ENCODE assay signal across 20 cellular contexts in the genomic region with DNA sequence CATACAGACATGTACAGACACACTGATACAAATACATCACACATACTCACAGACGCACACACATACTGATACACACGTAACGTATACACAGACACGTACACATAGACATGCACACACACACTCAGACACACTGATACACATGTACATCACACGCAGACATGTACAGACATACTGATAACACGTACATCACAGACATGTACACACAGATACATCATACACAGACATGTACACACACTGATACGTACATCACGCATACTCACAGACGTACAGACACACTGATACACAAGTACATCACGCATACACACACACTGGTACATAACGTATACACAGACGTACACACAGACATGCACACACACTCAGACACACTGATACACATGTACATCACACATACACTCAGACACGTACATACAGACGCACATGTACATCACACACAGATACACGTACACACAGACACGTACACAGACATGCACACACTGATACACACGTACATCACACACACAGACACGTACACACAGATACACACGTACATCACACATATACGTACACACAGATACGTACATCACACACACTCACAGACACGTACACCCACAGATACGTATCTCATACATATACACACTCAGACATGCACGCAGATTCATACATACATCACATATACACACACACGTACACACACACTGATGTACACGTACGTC.
"Had no signal": no experiment of that assay in that cellular context is flagged by ENCODE, and none has a peak within 500 bp of the region (broad histone marks: within the 10 kb centered on the region; RNA-seq: fewer than 3 reads in every experiment).

No MANE protein-coding gene starts in this region.

- H3K27me3 ChIP-seq: colonic mucosa, esophagus muscularis mucosa, tibial nerve, uterus had no signal

- ATAC-seq: activated T-helper 17 cell treated with anti-CD3 and anti-CD28 coated beads, Interleukin-2, amount 50 U/mL, for 72 hours; left cardiac atrium had no signal

- H3K36me3 ChIP-seq: colonic mucosa, uterus had no signal

- H3K4me1 ChIP-seq: uterus had no signal

- H3K4me3 ChIP-seq: colonic mucosa, esophagus muscularis mucosa, lung, tibial nerve, uterus had no signal

- H3K27ac ChIP-seq: colonic mucosa, esophagus muscularis mucosa, tibial nerve, uterus had no signal

- DNase-seq: activated B cell treated with CpG ODN at 0.5 μM for 24 hours; activated CD4-positive, alpha-beta memory T cell treated with anti-CD3 and anti-CD28 coated beads for 36 hours; activated CD4-positive, alpha-beta T cell treated with anti-CD3 and anti-CD28 coated beads for 4 hours; activated naive CD4-positive, alpha-beta T cell treated with Interleukin-2 at 50 U/mL for 16 hours; activated naive CD8-positive, alpha-beta T cell treated with anti-CD3 and anti-CD28 coated beads, Interleukin-2, amount 10 ng/mL, durations not matched to agents 7 days and 5 days; activated T-cell treated with anti-CD3 and anti-CD28 coated beads for 4 hours; central memory CD4-positive, alpha-beta T cell; colonic mucosa; effector CD4-positive, alpha-beta T cell; left cardiac atrium; occipital lobe; stimulated activated CD4-positive, alpha-beta T cell treated with anti-CD3 and anti-CD28 coated beads, Interleukin-12 subunit alpha, Interleukin-12 subunit beta, amount 100 ng/mL, for 4 hours; stimulated activated CD4-positive, alpha-beta T cell treated with anti-CD3 and anti-CD28 coated beads, Interleukin-1b, Interleukin-23, amount 100 ng/mL, for 48 hours; stimulated activated naive CD4-positive, alpha-beta T cell treated with Interleukin-2 at 50 U/mL for 16 hours; substantia nigra; uterus had no signal
